9 cellular contexts compared by ENCODE assay signal in genomic region chr7:98013386-98013785, GRCh38. TPM values are rescaled to one million over a fixed set of nuclear protein-coding genes. Genes with fewer than 3 reads are reported as not detected.
A peak's percentile ranks its signal among the peaks of the same experiment; 100 is the strongest.
DNase-seq lines count a peak whose midpoint lies in the region; ATAC-seq and TF ChIP-seq lines count a peak whose summit lies in the region.
"Not testable (repeated sequence)": the region's sequence is repeated elsewhere in the genome, so short reads cannot be mapped to it uniquely, and the experiment has no call there.
"Had no signal": no experiment of that assay in that cellular context is flagged by ENCODE, and none has a peak within 500 bp of the region (broad histone marks: within the 10 kb centered on the region; RNA-seq: fewer than 3 reads in every experiment).

No MANE protein-coding gene starts in this region.

- H3K27me3 ChIP-seq in H7 (ENCODE audit: control insufficient read depth, insufficient read depth, low read length); MM.1S (replicated peaks; ENCODE audit: insufficient read depth, low read length); fibroblast of lung (ENCODE audit: control insufficient read depth, insufficient read depth, low read length): not testable (repeated sequence)

- peak overlapping the region; percentile 35; the same call in 1 of the 2 replicates for H2AFZ ChIP-seq in MM.1S (ENCODE audit: low read length)
- H2AFZ ChIP-seq in fibroblast of lung (ENCODE audit: low read length) = not testable (repeated sequence)

- H3K4me1 Mint-ChIP-seq in activated CD4-positive, alpha-beta memory T cell treated with anti-CD3 and anti-CD28 coated beads for 36 hours (ENCODE audit: low read depth); naive B cell: not testable (repeated sequence)

- not testable (repeated sequence) for H3K36me3 Mint-ChIP-seq in activated CD4-positive, alpha-beta memory T cell treated with anti-CD3 and anti-CD28 coated beads for 36 hours; naive B cell

- CTCF ChIA-PET in activated CD4-positive, alpha-beta memory T cell treated with anti-CD3 and anti-CD28 coated beads for 36 hours (lab: Charles Lee) = interaction anchor here (0.9 to 1.8 kb wide), 9 partner anchors 9 to 176 kb away, joined by 3 to 11 read pairs (median 4); partner anchors contain the start of gene OCM2

- not testable (repeated sequence) for H3K9me2 ChIP-seq in MM.1S (replicated peaks; ENCODE audit: insufficient read depth, low read length)

- H3K9me3 Mint-ChIP-seq in activated CD4-positive, alpha-beta memory T cell treated with anti-CD3 and anti-CD28 coated beads for 36 hours; naive B cell: not testable (repeated sequence)

- TF ChIP-seq CTCF in MM.1S (IDR thresholded peaks at IDR 0.05; ENCODE audit: low read length) (peak; percentile 53), fibroblast of lung (conservative IDR thresholded peaks at IDR 0.05 in 1 of 2, IDR thresholded peaks at IDR 0.05 in 1 of 2; ENCODE audit: low read depth in 1 of 2, low read length in 2 of 2) (peak; percentile 30 to 47)

- not testable (repeated sequence) for ATAC-seq in naive B cell (ENCODE audit: low read depth in 2 of 2)

- peak; percentile 13 for DNase-seq in GDM1 (lab: John Stamatoyannopoulos, UW)
- DNase-seq in H7 = peak; percentile 79
- peak; percentile 84 for DNase-seq in MM.1S
- peak; percentile 25 for DNase-seq in NCI-H82 treated with DMSO at 0.1 percent for 48 hours (lab: John Stamatoyannopoulos, UW; ENCODE audit: unreplicated experiment)
- DNase-seq in activated CD4-positive, alpha-beta memory T cell treated with anti-CD3 and anti-CD28 coated beads for 36 hours = peak; percentile 23
- peak; percentile 27 to 58 for DNase-seq in fibroblast of lung (ENCODE audit: low read depth in 2 of 2)
- peak; percentile 6 for DNase-seq in naive B cell

- intact Hi-C loops in activated CD4-positive, alpha-beta memory T cell treated with anti-CD3 and anti-CD28 coated beads for 36 hours (cut with micrococcal nuclease) = not testable (repeated sequence)

- H3K27ac Mint-ChIP-seq in activated CD4-positive, alpha-beta memory T cell treated with anti-CD3 and anti-CD28 coated beads for 36 hours; naive B cell: not testable (repeated sequence)

- not testable (repeated sequence) for H3K36me3 ChIP-seq in H7 (replicated peaks; ENCODE audit: control insufficient read depth, insufficient read depth, low read length); MM.1S (replicated peaks; ENCODE audit: insufficient read depth, low read length); fibroblast of lung (ENCODE audit: control insufficient read depth, insufficient read depth, low read length)

- H3K9ac ChIP-seq in MM.1S (ENCODE audit: low read length); fibroblast of lung (ENCODE audit: insufficient read depth, low read length): not testable (repeated sequence)

- H3K4me3 Mint-ChIP-seq in activated CD4-positive, alpha-beta memory T cell treated with anti-CD3 and anti-CD28 coated beads for 36 hours; naive B cell: not testable (repeated sequence)

- H3K4me1 ChIP-seq in MM.1S (ENCODE audit: low read length); fibroblast of lung (ENCODE audit: control insufficient read depth, extremely low read depth, insufficient read depth, low read length): not testable (repeated sequence)

- not testable (repeated sequence) for H3K4me3 ChIP-seq in H7 (ENCODE audit: insufficient read depth, low read depth, low read length); MM.1S (ENCODE audit: low read length); fibroblast of lung (replicated peaks in 1 of 4; ENCODE audit: control extremely low read depth in 1 of 4, insufficient read depth in 1 of 4, low read depth in 3 of 4, low read length in 4 of 4)

- not testable (repeated sequence) for H3K79me2 ChIP-seq in MM.1S (ENCODE audit: low read length); fibroblast of lung (ENCODE audit: control insufficient read depth, insufficient read depth, low read length)

- not testable (repeated sequence) for H4K20me1 ChIP-seq in MM.1S (ENCODE audit: insufficient read depth, low read length); fibroblast of lung (ENCODE audit: control insufficient read depth, extremely low read depth, insufficient read depth, low read length)

- not testable (repeated sequence) for H3K9me3 ChIP-seq in MM.1S (replicated peaks; ENCODE audit: insufficient read depth, low read length); fibroblast of lung (ENCODE audit: control insufficient read depth, insufficient read depth, low read depth, low read length)

- not testable (repeated sequence) for H3F3A ChIP-seq in MM.1S (ENCODE audit: insufficient read depth, low read length)

- POLR2A ChIA-PET in activated CD4-positive, alpha-beta memory T cell treated with anti-CD3 and anti-CD28 coated beads for 36 hours (lab: Charles Lee) = not testable (repeated sequence)

- not testable (repeated sequence) for H3K4me2 ChIP-seq in MM.1S (ENCODE audit: low read depth, low read length); fibroblast of lung (ENCODE audit: extremely low read depth, insufficient read depth, low read length)

- not testable (repeated sequence) for H3K27me3 Mint-ChIP-seq in activated CD4-positive, alpha-beta memory T cell treated with anti-CD3 and anti-CD28 coated beads for 36 hours
- H3K27me3 Mint-ChIP-seq in naive B cell = peaks cover 15 to 31% (median 20%) of the 10 kb centered on the region in 3 donors

- not testable (repeated sequence) for H3K27ac ChIP-seq in MM.1S (ENCODE audit: low read length); fibroblast of lung (ENCODE audit: insufficient read depth, low read length)

RNA-seq across cellular contexts. Expression of gene OCM2, which starts 23.4 kb away (rescaled TPM):
- total RNA-seq in H7 (2014; rRNA removed; shearing (Covaris generic)) = not detected in 2 replicates
- not detected for total RNA-seq in activated CD4-positive, alpha-beta memory T cell treated with anti-CD3 and anti-CD28 coated beads for 36 hours
- not detected in 2 replicates for total RNA-seq in fibroblast of lung
- polyA plus RNA-seq in fibroblast of lung (not detected in 2 replicates), naive B cell (ENCODE audit: low read depth in 6 of 6) (not detected)
- polyA plus RNA-seq in fibroblast of lung (2012) = not detected in 2 replicates
- not detected in 2 replicates for polyA minus RNA-seq in fibroblast of lung (ENCODE audit: low replicate concordance)
- total RNA-seq: cardiac septum; naive thymus-derived CD8-positive, alpha-beta T cell had no signal
- polyA plus RNA-seq: naive thymus-derived CD8-positive, alpha-beta T cell had no signal

Comparison
In these comparisons a context has a peak if more than half of its experiments do, and no peak if none do; other contexts are left out.
1. DNase-seq: peak in every context shown above with its lines; median percentile 84 in MM.1S; 79 in H7; 42 in fibroblast of lung; 25 in NCI-H82 treated with DMSO at 0.1 percent for 48 hours; 23 in activated CD4-positive, alpha-beta memory T cell treated with anti-CD3 and anti-CD28 coated beads for 36 hours; 13 in GDM1; 6 in naive B cell.